Comparison of ENCODE assay signal across 1 cellular context in the genomic region with DNA sequence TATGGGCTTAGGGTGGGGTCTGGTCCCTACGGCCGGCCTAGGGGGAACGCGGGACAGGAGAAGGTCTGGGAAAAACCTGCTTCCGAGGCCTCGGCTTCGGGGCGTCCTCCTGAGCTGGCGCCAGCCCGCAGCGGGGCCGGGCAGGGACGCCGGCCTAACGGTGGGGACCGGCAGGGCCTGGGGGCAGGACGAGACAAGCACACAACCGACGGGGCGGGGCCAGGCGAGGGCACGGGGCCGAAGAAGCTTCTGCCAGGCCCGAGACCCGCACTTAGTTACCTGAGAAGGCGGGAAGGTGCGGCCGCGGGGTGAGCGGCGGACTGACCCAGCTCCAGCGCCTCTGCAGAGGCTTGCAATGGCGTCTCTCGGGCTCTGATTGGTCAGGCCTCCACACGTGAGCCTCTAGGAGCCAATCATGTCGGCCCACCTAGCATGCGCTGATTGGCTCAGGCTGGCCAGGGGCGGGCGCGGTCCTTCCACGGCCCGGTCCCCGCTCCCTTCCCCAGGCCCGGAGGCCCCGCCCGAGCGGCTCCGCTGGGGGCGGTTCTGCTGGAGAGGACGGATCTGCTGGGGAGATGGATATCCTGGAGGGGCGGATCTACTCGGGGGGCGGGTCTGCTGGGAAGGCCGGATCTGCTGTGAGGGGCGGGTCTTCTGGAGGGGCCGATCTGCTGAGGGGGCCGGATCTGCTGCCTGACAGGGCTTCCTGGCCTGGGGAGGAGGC.
TF ChIP-seq lines count a peak whose summit lies in the region.

No MANE protein-coding gene starts in this region.

TF ChIP-seq in HepG2, 621 proteins besides CTCF, POLR2A, EP300 and RAD21 (continued from another document and continues in another):
- TF ChIP-seq, protein P1, sequence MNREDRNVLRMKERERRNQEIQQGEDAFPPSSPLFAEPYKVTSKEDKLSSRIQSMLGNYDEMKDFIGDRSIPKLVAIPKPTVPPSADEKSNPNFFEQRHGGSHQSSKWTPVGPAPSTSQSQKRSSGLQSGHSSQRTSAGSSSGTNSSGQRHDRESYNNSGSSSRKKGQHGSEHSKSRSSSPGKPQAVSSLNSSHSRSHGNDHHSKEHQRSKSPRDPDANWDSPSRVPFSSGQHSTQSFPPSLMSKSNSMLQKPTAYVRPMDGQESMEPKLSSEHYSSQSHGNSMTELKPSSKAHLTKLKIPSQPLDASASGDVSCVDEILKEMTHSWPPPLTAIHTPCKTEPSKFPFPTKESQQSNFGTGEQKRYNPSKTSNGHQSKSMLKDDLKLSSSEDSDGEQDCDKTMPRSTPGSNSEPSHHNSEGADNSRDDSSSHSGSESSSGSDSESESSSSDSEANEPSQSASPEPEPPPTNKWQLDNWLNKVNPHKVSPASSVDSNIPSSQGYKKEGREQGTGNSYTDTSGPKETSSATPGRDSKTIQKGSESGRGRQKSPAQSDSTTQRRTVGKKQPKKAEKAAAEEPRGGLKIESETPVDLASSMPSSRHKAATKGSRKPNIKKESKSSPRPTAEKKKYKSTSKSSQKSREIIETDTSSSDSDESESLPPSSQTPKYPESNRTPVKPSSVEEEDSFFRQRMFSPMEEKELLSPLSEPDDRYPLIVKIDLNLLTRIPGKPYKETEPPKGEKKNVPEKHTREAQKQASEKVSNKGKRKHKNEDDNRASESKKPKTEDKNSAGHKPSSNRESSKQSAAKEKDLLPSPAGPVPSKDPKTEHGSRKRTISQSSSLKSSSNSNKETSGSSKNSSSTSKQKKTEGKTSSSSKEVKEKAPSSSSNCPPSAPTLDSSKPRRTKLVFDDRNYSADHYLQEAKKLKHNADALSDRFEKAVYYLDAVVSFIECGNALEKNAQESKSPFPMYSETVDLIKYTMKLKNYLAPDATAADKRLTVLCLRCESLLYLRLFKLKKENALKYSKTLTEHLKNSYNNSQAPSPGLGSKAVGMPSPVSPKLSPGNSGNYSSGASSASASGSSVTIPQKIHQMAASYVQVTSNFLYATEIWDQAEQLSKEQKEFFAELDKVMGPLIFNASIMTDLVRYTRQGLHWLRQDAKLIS (CRISPR knock-in tag; IDR thresholded peaks at IDR 0.05) = peak; percentile 57
- TF ChIP-seq ZNF121 (CRISPR knock-in tag; IDR thresholded peaks at IDR 0.05) (no peak), NFE2 (CRISPR knock-in tag; IDR thresholded peaks at IDR 0.05) (no peak), ZMYM3 (CRISPR knock-in tag; IDR thresholded peaks at IDR 0.05) (no peak), ZNF709 (CRISPR knock-in tag; IDR thresholded peaks at IDR 0.05) (peak; percentile 40; the same call in 1 of the 2 replicates), BORCS8-MEF2B (CRISPR knock-in tag; IDR thresholded peaks at IDR 0.05) (peak; percentile 81; the same call in 1 of the 2 replicates), ZNF629 (CRISPR knock-in tag; conservative IDR thresholded peaks at IDR 0.05) (no peak), ZNF253 (CRISPR knock-in tag; IDR thresholded peaks at IDR 0.05; ENCODE audit: borderline replicate concordance) (peak; percentile 76; the same call in 1 of the 2 replicates), POLR2AphosphoS5 (IDR thresholded peaks at IDR 0.05; ENCODE audit: low read depth, low read length) (peak; percentile 89), PPARG (CRISPR knock-in tag; conservative IDR thresholded peaks at IDR 0.05) (no peak), KAT2B (IDR thresholded peaks at IDR 0.05; ENCODE audit: borderline replicate concordance, low read depth, low read length) (no peak), ZKSCAN8 (CRISPR knock-in tag; IDR thresholded peaks at IDR 0.05; ENCODE audit: borderline replicate concordance) (no peak), ZNF841 (CRISPR knock-in tag; IDR thresholded peaks at IDR 0.05; ENCODE audit: borderline replicate concordance) (no peak), AGO1 (IDR thresholded peaks at IDR 0.05; ENCODE audit: low read depth, low read length, poor library complexity, severe bottlenecking) (peak; percentile 14), RFX1 (IDR thresholded peaks at IDR 0.05) (no peak), HOXA7 (CRISPR knock-in tag; IDR thresholded peaks at IDR 0.05) (no peak), CCDC6 (CRISPR knock-in tag; IDR thresholded peaks at IDR 0.05) (peak; percentile 56; the same call in 1 of the 2 replicates), MED1 (CRISPR knock-in tag; IDR thresholded peaks at IDR 0.05) (peak; percentile 27; the same call in 1 of the 2 replicates), ZFP36L2 (CRISPR knock-in tag; IDR thresholded peaks at IDR 0.05) (no peak), DMAP1 (CRISPR knock-in tag; IDR thresholded peaks at IDR 0.05) (peak; percentile 89), ZFYVE20 (CRISPR knock-in tag; IDR thresholded peaks at IDR 0.05; ENCODE audit: borderline replicate concordance, low read depth) (no peak), POLR2AphosphoS2 (IDR thresholded peaks at IDR 0.05; ENCODE audit: low read depth, low read length) (peak; percentile 85), RELA (CRISPR knock-in tag; IDR thresholded peaks at IDR 0.05) (no peak), CEBPG (CRISPR knock-in tag; IDR thresholded peaks at IDR 0.05) (no peak), SKI (IDR thresholded peaks at IDR 0.05; ENCODE audit: partially characterized antibody) (no peak), PRPF4 (IDR thresholded peaks at IDR 0.05; ENCODE audit: low read depth, low read length, poor library complexity, severe bottlenecking) (no peak), ZNF782 (CRISPR knock-in tag; IDR thresholded peaks at IDR 0.05; ENCODE audit: borderline replicate concordance) (no peak; the same call in 1 of the 2 replicates), KDM2A (CRISPR knock-in tag; IDR thresholded peaks at IDR 0.05; ENCODE audit: borderline replicate concordance, low read depth) (peak; percentile 81; the same call in 1 of the 2 replicates), ZNF670 (CRISPR knock-in tag; IDR thresholded peaks at IDR 0.05; ENCODE audit: borderline replicate concordance) (peak; percentile 74; the same call in 1 of the 2 replicates), CREM (IDR thresholded peaks at IDR 0.05) (no peak; the same call in 1 of the 2 replicates), CREM (CRISPR knock-in tag; IDR thresholded peaks at IDR 0.05) (no peak), NFIB (CRISPR knock-in tag; IDR thresholded peaks at IDR 0.05; ENCODE audit: borderline replicate concordance) (no peak), KDM5A (IDR thresholded peaks at IDR 0.05; ENCODE audit: borderline replicate concordance, low read length) (peak; percentile 77)
- TF ChIP-seq, protein P2, sequence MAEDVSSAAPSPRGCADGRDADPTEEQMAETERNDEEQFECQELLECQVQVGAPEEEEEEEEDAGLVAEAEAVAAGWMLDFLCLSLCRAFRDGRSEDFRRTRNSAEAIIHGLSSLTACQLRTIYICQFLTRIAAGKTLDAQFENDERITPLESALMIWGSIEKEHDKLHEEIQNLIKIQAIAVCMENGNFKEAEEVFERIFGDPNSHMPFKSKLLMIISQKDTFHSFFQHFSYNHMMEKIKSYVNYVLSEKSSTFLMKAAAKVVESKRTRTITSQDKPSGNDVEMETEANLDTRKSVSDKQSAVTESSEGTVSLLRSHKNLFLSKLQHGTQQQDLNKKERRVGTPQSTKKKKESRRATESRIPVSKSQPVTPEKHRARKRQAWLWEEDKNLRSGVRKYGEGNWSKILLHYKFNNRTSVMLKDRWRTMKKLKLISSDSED (CRISPR knock-in tag; IDR thresholded peaks at IDR 0.05) = peak; percentile 97
- TF ChIP-seq, protein P3, sequence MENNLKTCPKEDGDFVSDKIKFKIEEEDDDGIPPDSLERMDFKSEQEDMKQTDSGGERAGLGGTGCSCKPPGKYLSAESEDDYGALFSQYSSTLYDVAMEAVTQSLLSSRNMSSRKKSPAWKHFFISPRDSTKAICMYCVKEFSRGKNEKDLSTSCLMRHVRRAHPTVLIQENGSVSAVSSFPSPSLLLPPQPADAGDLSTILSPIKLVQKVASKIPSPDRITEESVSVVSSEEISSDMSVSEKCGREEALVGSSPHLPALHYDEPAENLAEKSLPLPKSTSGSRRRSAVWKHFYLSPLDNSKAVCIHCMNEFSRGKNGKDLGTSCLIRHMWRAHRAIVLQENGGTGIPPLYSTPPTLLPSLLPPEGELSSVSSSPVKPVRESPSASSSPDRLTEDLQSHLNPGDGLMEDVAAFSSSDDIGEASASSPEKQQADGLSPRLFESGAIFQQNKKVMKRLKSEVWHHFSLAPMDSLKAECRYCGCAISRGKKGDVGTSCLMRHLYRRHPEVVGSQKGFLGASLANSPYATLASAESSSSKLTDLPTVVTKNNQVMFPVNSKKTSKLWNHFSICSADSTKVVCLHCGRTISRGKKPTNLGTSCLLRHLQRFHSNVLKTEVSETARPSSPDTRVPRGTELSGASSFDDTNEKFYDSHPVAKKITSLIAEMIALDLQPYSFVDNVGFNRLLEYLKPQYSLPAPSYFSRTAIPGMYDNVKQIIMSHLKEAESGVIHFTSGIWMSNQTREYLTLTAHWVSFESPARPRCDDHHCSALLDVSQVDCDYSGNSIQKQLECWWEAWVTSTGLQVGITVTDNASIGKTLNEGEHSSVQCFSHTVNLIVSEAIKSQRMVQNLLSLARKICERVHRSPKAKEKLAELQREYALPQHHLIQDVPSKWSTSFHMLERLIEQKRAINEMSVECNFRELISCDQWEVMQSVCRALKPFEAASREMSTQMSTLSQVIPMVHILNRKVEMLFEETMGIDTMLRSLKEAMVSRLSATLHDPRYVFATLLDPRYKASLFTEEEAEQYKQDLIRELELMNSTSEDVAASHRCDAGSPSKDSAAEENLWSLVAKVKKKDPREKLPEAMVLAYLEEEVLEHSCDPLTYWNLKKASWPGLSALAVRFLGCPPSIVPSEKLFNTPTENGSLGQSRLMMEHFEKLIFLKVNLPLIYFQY (CRISPR knock-in tag; IDR thresholded peaks at IDR 0.05; ENCODE audit: borderline replicate concordance) = no peak; the same call in 1 of the 2 replicates
- TF ChIP-seq, protein P4, sequence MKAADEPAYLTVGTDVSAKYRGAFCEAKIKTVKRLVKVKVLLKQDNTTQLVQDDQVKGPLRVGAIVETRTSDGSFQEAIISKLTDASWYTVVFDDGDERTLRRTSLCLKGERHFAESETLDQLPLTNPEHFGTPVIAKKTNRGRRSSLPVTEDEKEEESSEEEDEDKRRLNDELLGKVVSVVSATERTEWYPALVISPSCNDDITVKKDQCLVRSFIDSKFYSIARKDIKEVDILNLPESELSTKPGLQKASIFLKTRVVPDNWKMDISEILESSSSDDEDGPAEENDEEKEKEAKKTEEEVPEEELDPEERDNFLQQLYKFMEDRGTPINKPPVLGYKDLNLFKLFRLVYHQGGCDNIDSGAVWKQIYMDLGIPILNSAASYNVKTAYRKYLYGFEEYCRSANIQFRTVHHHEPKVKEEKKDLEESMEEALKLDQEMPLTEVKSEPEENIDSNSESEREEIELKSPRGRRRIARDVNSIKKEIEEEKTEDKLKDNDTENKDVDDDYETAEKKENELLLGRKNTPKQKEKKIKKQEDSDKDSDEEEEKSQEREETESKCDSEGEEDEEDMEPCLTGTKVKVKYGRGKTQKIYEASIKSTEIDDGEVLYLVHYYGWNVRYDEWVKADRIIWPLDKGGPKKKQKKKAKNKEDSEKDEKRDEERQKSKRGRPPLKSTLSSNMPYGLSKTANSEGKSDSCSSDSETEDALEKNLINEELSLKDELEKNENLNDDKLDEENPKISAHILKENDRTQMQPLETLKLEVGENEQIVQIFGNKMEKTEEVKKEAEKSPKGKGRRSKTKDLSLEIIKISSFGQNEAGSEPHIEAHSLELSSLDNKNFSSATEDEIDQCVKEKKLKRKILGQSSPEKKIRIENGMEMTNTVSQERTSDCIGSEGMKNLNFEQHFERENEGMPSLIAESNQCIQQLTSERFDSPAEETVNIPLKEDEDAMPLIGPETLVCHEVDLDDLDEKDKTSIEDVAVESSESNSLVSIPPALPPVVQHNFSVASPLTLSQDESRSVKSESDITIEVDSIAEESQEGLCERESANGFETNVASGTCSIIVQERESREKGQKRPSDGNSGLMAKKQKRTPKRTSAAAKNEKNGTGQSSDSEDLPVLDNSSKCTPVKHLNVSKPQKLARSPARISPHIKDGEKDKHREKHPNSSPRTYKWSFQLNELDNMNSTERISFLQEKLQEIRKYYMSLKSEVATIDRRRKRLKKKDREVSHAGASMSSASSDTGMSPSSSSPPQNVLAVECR (CRISPR knock-in tag; IDR thresholded peaks at IDR 0.05; ENCODE audit: borderline replicate concordance) = peak; percentile 84
- TF ChIP-seq, protein P5, sequence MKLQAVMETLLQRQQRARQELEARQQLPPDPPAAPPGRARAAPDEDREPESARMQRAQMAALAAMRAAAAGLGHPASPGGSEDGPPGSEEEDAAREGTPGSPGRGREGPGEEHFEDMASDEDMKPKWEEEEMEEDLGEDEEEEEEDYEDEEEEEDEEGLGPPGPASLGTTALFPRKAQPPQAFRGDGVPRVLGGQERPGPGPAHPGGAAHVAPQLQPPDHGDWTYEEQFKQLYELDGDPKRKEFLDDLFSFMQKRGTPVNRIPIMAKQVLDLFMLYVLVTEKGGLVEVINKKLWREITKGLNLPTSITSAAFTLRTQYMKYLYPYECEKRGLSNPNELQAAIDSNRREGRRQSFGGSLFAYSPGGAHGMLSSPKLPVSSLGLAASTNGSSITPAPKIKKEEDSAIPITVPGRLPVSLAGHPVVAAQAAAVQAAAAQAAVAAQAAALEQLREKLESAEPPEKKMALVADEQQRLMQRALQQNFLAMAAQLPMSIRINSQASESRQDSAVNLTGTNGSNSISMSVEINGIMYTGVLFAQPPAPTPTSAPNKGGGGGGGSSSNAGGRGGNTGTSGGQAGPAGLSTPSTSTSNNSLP (IDR thresholded peaks at IDR 0.05; ENCODE audit: low read depth, low read length) = no peak
- TF ChIP-seq, protein P6, sequence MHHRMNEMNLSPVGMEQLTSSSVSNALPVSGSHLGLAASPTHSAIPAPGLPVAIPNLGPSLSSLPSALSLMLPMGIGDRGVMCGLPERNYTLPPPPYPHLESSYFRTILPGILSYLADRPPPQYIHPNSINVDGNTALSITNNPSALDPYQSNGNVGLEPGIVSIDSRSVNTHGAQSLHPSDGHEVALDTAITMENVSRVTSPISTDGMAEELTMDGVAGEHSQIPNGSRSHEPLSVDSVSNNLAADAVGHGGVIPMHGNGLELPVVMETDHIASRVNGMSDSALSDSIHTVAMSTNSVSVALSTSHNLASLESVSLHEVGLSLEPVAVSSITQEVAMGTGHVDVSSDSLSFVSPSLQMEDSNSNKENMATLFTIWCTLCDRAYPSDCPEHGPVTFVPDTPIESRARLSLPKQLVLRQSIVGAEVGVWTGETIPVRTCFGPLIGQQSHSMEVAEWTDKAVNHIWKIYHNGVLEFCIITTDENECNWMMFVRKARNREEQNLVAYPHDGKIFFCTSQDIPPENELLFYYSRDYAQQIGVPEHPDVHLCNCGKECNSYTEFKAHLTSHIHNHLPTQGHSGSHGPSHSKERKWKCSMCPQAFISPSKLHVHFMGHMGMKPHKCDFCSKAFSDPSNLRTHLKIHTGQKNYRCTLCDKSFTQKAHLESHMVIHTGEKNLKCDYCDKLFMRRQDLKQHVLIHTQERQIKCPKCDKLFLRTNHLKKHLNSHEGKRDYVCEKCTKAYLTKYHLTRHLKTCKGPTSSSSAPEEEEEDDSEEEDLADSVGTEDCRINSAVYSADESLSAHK (CRISPR knock-in tag; IDR thresholded peaks at IDR 0.05; ENCODE audit: borderline replicate concordance) = no peak
- TF ChIP-seq, protein P7, sequence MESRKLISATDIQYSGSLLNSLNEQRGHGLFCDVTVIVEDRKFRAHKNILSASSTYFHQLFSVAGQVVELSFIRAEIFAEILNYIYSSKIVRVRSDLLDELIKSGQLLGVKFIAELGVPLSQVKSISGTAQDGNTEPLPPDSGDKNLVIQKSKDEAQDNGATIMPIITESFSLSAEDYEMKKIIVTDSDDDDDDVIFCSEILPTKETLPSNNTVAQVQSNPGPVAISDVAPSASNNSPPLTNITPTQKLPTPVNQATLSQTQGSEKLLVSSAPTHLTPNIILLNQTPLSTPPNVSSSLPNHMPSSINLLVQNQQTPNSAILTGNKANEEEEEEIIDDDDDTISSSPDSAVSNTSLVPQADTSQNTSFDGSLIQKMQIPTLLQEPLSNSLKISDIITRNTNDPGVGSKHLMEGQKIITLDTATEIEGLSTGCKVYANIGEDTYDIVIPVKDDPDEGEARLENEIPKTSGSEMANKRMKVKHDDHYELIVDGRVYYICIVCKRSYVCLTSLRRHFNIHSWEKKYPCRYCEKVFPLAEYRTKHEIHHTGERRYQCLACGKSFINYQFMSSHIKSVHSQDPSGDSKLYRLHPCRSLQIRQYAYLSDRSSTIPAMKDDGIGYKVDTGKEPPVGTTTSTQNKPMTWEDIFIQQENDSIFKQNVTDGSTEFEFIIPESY (CRISPR knock-in tag; IDR thresholded peaks at IDR 0.05) = no peak
